1 cellular context compared by ENCODE assay signal in the genomic region with DNA sequence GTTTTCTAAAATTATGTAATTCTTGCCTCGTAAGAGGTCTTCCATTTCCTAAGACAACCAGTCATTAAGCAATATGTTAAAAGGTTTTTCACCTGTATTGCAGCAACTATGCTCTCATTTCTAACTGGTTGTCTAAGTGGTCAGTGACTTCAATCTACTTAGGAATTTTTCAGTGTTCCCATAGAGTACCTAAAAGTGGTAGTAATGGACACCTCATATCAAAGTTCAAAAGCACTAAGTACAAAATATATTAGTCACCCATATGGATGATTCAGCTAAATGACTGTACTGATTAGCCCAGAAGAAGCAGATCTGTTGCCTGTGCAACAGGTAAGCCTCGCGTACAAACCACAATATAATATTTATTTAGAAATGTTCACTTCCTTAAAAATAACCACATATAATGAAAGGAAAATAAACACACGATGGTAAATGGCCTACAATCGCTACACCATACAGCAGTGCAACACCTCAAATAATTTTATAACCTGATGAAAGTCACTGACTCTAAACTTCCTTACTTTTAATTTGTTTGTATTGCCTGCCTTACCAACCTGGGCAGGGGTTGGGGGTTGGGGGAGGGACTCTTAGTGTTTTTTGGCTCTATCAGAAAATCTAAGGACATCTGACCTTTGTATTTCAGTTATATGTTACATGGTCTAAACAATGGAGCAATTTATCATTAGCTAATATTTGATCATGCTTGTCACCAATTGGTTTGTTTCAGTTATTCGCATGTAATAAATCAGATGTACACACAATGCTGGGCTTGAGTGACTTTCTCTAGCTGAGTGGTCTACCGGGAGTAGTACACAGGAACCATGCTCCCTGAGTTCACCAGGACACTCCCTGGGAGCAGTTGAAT.
TF ChIP-seq lines count a peak whose summit lies in the region.

No MANE protein-coding gene starts in this region.

TF ChIP-seq in SK-N-SH, 30 proteins besides CTCF, POLR2A, EP300 and RAD21 (continued from another document):
- TF ChIP-seq, protein P1, sequence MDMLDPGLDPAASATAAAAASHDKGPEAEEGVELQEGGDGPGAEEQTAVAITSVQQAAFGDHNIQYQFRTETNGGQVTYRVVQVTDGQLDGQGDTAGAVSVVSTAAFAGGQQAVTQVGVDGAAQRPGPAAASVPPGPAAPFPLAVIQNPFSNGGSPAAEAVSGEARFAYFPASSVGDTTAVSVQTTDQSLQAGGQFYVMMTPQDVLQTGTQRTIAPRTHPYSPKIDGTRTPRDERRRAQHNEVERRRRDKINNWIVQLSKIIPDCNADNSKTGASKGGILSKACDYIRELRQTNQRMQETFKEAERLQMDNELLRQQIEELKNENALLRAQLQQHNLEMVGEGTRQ (IDR thresholded peaks at IDR 0.05; ENCODE audit: borderline replicate concordance, low read depth, low read length) = no peak
TF ChIP-seq in SK-N-SH: peak in this region for 3.
